In genomic region chr1:8880068-8880676, GRCh38 we compare ENCODE assay signal across 8 cellular contexts. TPM values are rescaled to one million over a fixed set of nuclear protein-coding genes. Genes with fewer than 3 reads are reported as not detected.
A peak's percentile ranks its signal among the peaks of the same experiment; 100 is the strongest.
DNase-seq lines count a peak whose midpoint lies in the region; ATAC-seq, FAIRE-seq and TF ChIP-seq lines count a peak whose summit lies in the region.

No MANE protein-coding gene starts in this region.

- peak; percentile 93 for DNase-seq in AG04449 (ENCODE audit: low read depth, low spot score)
- peak; percentile 69 for DNase-seq in GM13977 (ENCODE audit: low spot score)
- DNase-seq in RCC 7860 (ENCODE audit: low spot score) = peak; percentile 87
- no peak for DNase-seq in keratinocyte (ENCODE audit: low read depth, low spot score)
- DNase-seq in stimulated activated naive CD8-positive, alpha-beta T cell treated with anti-CD3 and anti-CD28 coated beads, Interleukin-15, Interleukin-2, amounts not matched to agents 100 U/mL and 50 U/mL, for 24 hours = peak; percentile 50
- DNase-seq in NCI-H2081 treated with DMSO at 0.1 percent for 48 hours (lab: John Stamatoyannopoulos, UW) = no peak

- H3K9ac ChIP-seq in keratinocyte (ENCODE audit: control insufficient read depth, extremely low read depth, insufficient read depth, low read length) = peak overlapping the region; percentile 100

- H3K4me1 ChIP-seq in keratinocyte (ENCODE audit: control insufficient read depth, extremely low read depth, insufficient read depth, low read length) = peaks cover 30% of the 10 kb centered on the region

- peaks cover 4% of the 10 kb centered on the region for H3K9me1 ChIP-seq in keratinocyte (ENCODE audit: control insufficient read depth, extremely low read depth, insufficient read depth, low read length)

- H3K9me3 ChIP-seq in keratinocyte (ENCODE audit: control insufficient read depth, low read depth, low read length) = no peaks in the 10 kb centered on the region

- dilution Hi-C loops in keratinocyte (cut with MboI; ENCODE audit: extremely low pct_ligation_motif_present, low sequenced_read_pairs) = no loop called here

- peaks cover 4 to 12% of the 10 kb centered on the region in 2 experiments for H3K36me3 ChIP-seq in keratinocyte (ENCODE audit: control insufficient read depth in 2 of 2, extremely low read depth in 1 of 2, insufficient read depth in 2 of 2, low read length in 2 of 2)

- peak overlapping the region; percentile 83 to 92 (median 87) for H3K4me3 Mint-ChIP-seq in brain

- no peaks in the 10 kb centered on the region for H3K27me3 ChIP-seq in keratinocyte (ENCODE audit: control insufficient read depth, extremely low read depth, insufficient read depth, low read length)

- peak overlapping the region; percentile 99 for H3K27ac ChIP-seq in keratinocyte (ENCODE audit: control insufficient read depth, insufficient read depth, low read length)

- H3K4me1 Mint-ChIP-seq in brain = peaks cover 59% of the 10 kb centered on the region

- no peak for ATAC-seq in stimulated activated naive CD8-positive, alpha-beta T cell treated with anti-CD3 and anti-CD28 coated beads, Interleukin-15, Interleukin-2, amounts not matched to agents 100 U/mL and 50 U/mL, for 24 hours
- no peak for ATAC-seq in GM18520 (IDR thresholded peaks at IDR 0.05; ENCODE audit: unreplicated experiment)

- no peak overlapping the region for H3K4me3 ChIP-seq in AG04449 (ENCODE audit: low read depth, low read length)
- H3K4me3 ChIP-seq in keratinocyte (ENCODE audit: control insufficient read depth in 2 of 3, extremely low read depth in 1 of 3, insufficient read depth in 2 of 3, low read depth in 1 of 3, low read length in 3 of 3) = peak overlapping the region in 2 of 3 experiments; percentile 78 to 96

- H3K79me2 ChIP-seq in keratinocyte (ENCODE audit: control insufficient read depth, insufficient read depth, low read length) = peaks cover 33% of the 10 kb centered on the region

- no peak overlapping the region for H2AFZ ChIP-seq in keratinocyte (ENCODE audit: control insufficient read depth, low read length)

- H3K36me3 Mint-ChIP-seq in brain = peaks cover 30% of the 10 kb centered on the region

- peaks cover 0 to 14% (median 6%) of the 10 kb centered on the region in 5 experiments for H3K9me3 Mint-ChIP-seq in brain

- CTCF ChIA-PET in AG04449 (lab: Yijun Ruan, JAX) = interaction anchor here (1.0 to 1.9 kb wide), 8 partner anchors 12 to 223 kb away, joined by 3 to 10 read pairs (median 4); no protein-coding TSS in a partner anchor

- TF ChIP-seq CTCF in AG04449 (IDR thresholded peaks at IDR 0.05; ENCODE audit: insufficient read depth, low read length, missing control alignments) (no peak), GM13977 (IDR thresholded peaks at IDR 0.05; ENCODE audit: extremely low read depth, insufficient read depth, missing control alignments) (no peak), brain (conservative IDR thresholded peaks at IDR 0.05) (no peak), keratinocyte (optimal IDR thresholded peaks at IDR 0.05 in 1 of 3, IDR thresholded peaks at IDR 0.05 in 1 of 3, conservative IDR thresholded peaks at IDR 0.05 in 1 of 3; ENCODE audit: extremely low read depth in 1 of 3, insufficient read depth in 2 of 3, low read length in 3 of 3) (no peak)

- POLR2A ChIA-PET in AG04449 (lab: Yijun Ruan, JAX) = interaction anchor here (0.7 kb wide), 2 partner anchors 25 to 365 kb away, joined by 3 to 5 read pairs; no protein-coding TSS in a partner anchor

- H3K27me3 Mint-ChIP-seq in brain = peaks cover 9% of the 10 kb centered on the region

- FAIRE-seq in RCC 7860 (lab: Jason Lieb, UNC) = peak; percentile 90
- FAIRE-seq in keratinocyte (lab: Jason Lieb, UNC) = peak; percentile 43

- H3K4me2 ChIP-seq in keratinocyte (ENCODE audit: control insufficient read depth, extremely low read depth, insufficient read depth, low read depth, low read length) = peak overlapping the region; percentile 79

- in situ Hi-C loops in GM13977 (cut with MboI; ENCODE audit: low pct_unique_long_range_greater_than_20kb, low sequenced_read_pairs, unreplicated experiment) = no loop called here

- peak overlapping the region; percentile 96 to 100 (median 98) for H3K27ac Mint-ChIP-seq in brain

- peaks cover 13% of the 10 kb centered on the region for H4K20me1 ChIP-seq in keratinocyte (ENCODE audit: control insufficient read depth, extremely low read depth, insufficient read depth, low read length)

RNA-seq across cellular contexts. Expression of gene ENO1, which starts 1.7 kb away (rescaled TPM):
- polyA plus RNA-seq in brain (ENCODE audit: insufficient read depth, low read depth, low replicate concordance) (1,172 TPM), keratinocyte (1,831 to 2,152 TPM (median 1,908 TPM) in 3 replicates)
- polyA plus RNA-seq in keratinocyte (2011; ENCODE audit: low read depth) = 5,319 TPM
- 1,516 and 1,792 TPM in 2 replicates for polyA plus RNA-seq in keratinocyte (2011; cell fraction: cytosol; rRNA removed)
- 1,367 and 1,540 TPM in 2 replicates for polyA plus RNA-seq in keratinocyte (2011; cell fraction: nucleus; rRNA removed)
- 973 and 2,209 TPM in 2 replicates for polyA plus RNA-seq in keratinocyte (2012; ENCODE audit: low replicate concordance)
- 2,026 to 2,762 TPM (median 2,694 TPM) in 3 replicates for polyA minus RNA-seq in keratinocyte
- 1,962 TPM for polyA minus RNA-seq in keratinocyte (2011; cell fraction: cytosol; rRNA and poly(A)+ RNA removed)
- 651 and 812 TPM in 2 replicates for polyA minus RNA-seq in keratinocyte (2011; cell fraction: nucleus; rRNA and poly(A)+ RNA removed)

Comparison
In these comparisons a context has a peak if more than half of its experiments do, and no peak if none do; other contexts are left out.
1. DNase-seq: peak in AG04449 (single experiment), GM13977 (single experiment), RCC 7860 (single experiment) and stimulated activated naive CD8-positive, alpha-beta T cell treated with anti-CD3 and anti-CD28 coated beads, Interleukin-15, Interleukin-2, amounts not matched to agents 100 U/mL and 50 U/mL, for 24 hours (single experiment); none in keratinocyte (single experiment) and NCI-H2081 treated with DMSO at 0.1 percent for 48 hours (single experiment).